In the genomic region with DNA sequence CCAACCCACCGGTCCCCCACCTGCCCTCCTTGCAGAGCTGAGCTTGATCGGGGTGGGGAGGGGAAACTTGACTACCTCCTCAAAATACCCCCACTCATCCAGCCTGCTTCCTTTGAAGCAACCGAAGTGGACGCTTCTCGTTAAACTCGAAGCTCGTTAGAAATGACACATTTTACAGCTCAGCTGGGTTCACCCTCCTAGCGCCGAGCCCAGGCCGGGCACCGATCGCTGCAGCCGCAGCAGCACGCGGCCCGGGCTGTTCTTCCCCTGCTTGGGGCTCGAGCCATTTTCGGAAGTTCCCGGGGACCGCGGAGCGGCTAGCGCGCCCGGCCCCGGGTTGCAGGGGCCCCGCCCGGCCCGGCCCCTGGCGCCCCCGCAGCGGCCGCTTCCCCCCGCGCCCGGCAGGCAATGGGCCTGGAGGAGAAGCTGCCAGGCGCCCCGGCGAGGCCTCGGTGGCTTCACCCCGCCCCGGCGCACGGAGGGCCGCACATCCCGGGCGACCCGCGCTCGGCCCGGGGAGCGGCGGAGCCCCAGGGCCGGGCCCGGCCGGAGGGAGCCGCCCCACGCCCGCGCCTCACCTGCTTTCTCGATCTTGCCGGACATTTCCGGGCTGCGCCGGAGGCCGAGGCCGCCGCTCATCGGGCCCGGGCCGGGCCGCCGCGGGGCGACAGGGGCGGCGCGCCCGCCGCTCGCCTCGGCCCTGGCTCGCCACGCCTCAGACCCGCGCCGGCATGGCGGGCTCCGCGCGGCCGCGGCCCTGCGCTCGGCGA, we compare ENCODE assay signal across 8 cellular contexts. TPM values are rescaled to one million over a fixed set of nuclear protein-coding genes. Genes with fewer than 3 reads are reported as not detected.
DNase-seq lines count a peak whose midpoint lies in the region; ATAC-seq, FAIRE-seq and TF ChIP-seq lines count a peak whose summit lies in the region.

No MANE protein-coding gene starts in this region.

- no peaks in the 10 kb centered on the region for H3K9me2 ChIP-seq in hepatocyte (replicated peaks; ENCODE audit: insufficient read depth)

- in situ Hi-C loops in gastrocnemius medialis (cut with MboI; ENCODE audit: low sequenced_read_pairs in 4 of 4): loop anchor here (10.0 to 25.0 kb wide), 2 partner anchors 85 to 377 kb away; no protein-coding TSS in a partner anchor

- H3K27ac ChIP-seq in ascending aorta (peak overlapping the region; percentile 53 to 89), hepatocyte (peak overlapping the region; percentile 94), gastrocnemius medialis (peak overlapping the region; percentile 76 to 90 (median 84))

- peak; percentile 54 for DNase-seq in GM12865 (ENCODE audit: low read depth)
- DNase-seq in RCC 7860 (ENCODE audit: low spot score): peak; percentile 16
- DNase-seq in ascending aorta (ENCODE audit: low spot score in 2 of 2): no peak
- peak; percentile 63 for DNase-seq in hepatocyte (ENCODE audit: low spot score)
- DNase-seq in gastrocnemius medialis: no peak
- no peak for DNase-seq in NCI-H226
- DNase-seq in DMS153 (lab: John Stamatoyannopoulos, UW): no peak

- intact Hi-C loops in ascending aorta (cut with DNase I) (loop anchor here (2.0 kb wide), 1 partner anchor 61 kb away; no protein-coding TSS in a partner anchor), gastrocnemius medialis (cut with DNase I; ENCODE audit: low total_unique reads) (loop anchor here (10.0 kb wide), 1 partner anchor 345 kb away; a partner anchor contains a TSS)

- H2AFZ ChIP-seq in hepatocyte: peak overlapping the region; percentile 53

- H3K27me3 ChIP-seq in ascending aorta (no peaks in the 10 kb centered on the region), hepatocyte (no peaks in the 10 kb centered on the region), gastrocnemius medialis (no peaks in the 10 kb centered on the region)

- peaks cover 27% of the 10 kb centered on the region for H4K20me1 ChIP-seq in hepatocyte (ENCODE audit: insufficient read depth, poor library complexity, severe bottlenecking)

- no peaks in the 10 kb centered on the region for H3K9me3 ChIP-seq in ascending aorta
- no peaks in the 10 kb centered on the region for H3K9me3 ChIP-seq in hepatocyte (ENCODE audit: low read depth)
- no peaks in the 10 kb centered on the region for H3K9me3 ChIP-seq in gastrocnemius medialis

- H3K4me1 ChIP-seq in ascending aorta (peaks cover 0 to 29% of the 10 kb centered on the region in 2 donors), hepatocyte (ENCODE audit: insufficient read depth) (peaks cover 40% of the 10 kb centered on the region), gastrocnemius medialis (peaks cover 50 to 53% of the 10 kb centered on the region in 2 donors)

- ATAC-seq in HG02571 (IDR thresholded peaks at IDR 0.05; ENCODE audit: unreplicated experiment) (peak; percentile 34), gastrocnemius medialis (peak; percentile 13 to 25)

- H3K79me2 ChIP-seq in hepatocyte: peaks cover 46% of the 10 kb centered on the region

- H3K4me3 ChIP-seq in GM12865 (ENCODE audit: low read depth, low read length) (peak overlapping the region; percentile 65), ascending aorta (peak overlapping the region; percentile 64 to 86), hepatocyte (peak overlapping the region; percentile 82), gastrocnemius medialis (peak overlapping the region; percentile 54 to 92 (median 64))

- no peak for FAIRE-seq in RCC 7860 (lab: Jason Lieb, UNC)

- TF ChIP-seq POLR2A in gastrocnemius medialis (IDR thresholded peaks at IDR 0.05): peak; percentile 11 to 20

- WGBS in hepatocyte (ENCODE audit: low lambda C conversion rate, missing lambda C conversion rate): under 1% methylated on average over 71 of the region's 96 CpGs

- TF ChIP-seq CTCF in GM12865 (IDR thresholded peaks at IDR 0.05; ENCODE audit: insufficient read depth, low read depth, low read length, missing control alignments) (no peak), ascending aorta (IDR thresholded peaks at IDR 0.05) (peak in 1 of 3 experiments; percentile 13), hepatocyte (IDR thresholded peaks at IDR 0.05; ENCODE audit: poor library complexity) (no peak), gastrocnemius medialis (IDR thresholded peaks at IDR 0.05 in 4 of 5, conservative IDR thresholded peaks at IDR 0.05 in 1 of 5) (peak in 1 of 5 experiments; percentile 19)

- H3K36me3 ChIP-seq in ascending aorta (no peaks in the 10 kb centered on the region), hepatocyte (replicated peaks; ENCODE audit: insufficient read depth, low read depth) (no peaks in the 10 kb centered on the region), gastrocnemius medialis (no peaks in the 10 kb centered on the region)

- peak overlapping the region; percentile 98 for H3K4me2 ChIP-seq in hepatocyte

RNA-seq across cellular contexts. Expression of a gene that starts 0.5 kb away (rescaled TPM):
- total RNA-seq in ascending aorta (95.5 TPM), hepatocyte (26.2 and 27.5 TPM in 2 replicates), gastrocnemius medialis (100 to 1,000 TPM; 123 to 296 (median 217) TPM)
- polyA plus RNA-seq in hepatocyte: 24.8 and 29.7 TPM in 2 replicates

Comparison
In these comparisons a context has a peak if more than half of its experiments do, and no peak if none do; other contexts are left out.
1. DNase-seq: peak in GM12865 (single experiment), RCC 7860 (single experiment) and hepatocyte (single experiment); none in ascending aorta (0 of 2), gastrocnemius medialis (0 of 2), NCI-H226 (single experiment) and DMS153 (single experiment).
2. Peak in every context shown above with its lines, with median percentiles within 50 percentile points of each other: H3K4me3 ChIP-seq and H3K27ac ChIP-seq.